ENCODE assay signal across 30 cellular contexts in the genomic region with DNA sequence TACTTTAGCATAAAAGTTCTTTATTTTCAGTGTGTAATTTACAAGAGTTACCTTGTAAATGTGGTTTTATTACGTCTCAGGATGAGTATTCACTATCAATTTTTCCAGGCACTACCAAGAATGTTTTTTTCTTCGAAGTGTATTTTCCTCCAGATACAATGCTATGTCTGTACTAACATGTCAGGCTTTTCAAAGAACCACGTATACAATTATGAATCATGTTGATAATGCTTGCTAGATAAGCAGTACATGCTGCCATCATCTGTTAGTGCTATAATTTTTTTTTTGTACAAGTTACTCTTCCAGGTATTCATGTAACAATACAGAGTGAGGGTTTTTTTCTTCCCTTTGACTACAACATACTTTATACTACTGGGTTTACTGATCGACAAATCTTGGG.
"Had no signal": no experiment of that assay in that cellular context is flagged by ENCODE, and none has a peak within 500 bp of the region (broad histone marks: within the 10 kb centered on the region; RNA-seq: fewer than 3 reads in every experiment).

No MANE protein-coding gene starts in this region.

- DNase-seq: activated CD4-positive, alpha-beta T cell treated with anti-CD3 and anti-CD28 coated beads for 4 hours; activated CD4-positive, alpha-beta T cell treated with anti-CD3 and anti-CD28 coated beads, Interleukin-2, amount 50 U/mL, for 48 hours; activated CD8-positive, alpha-beta memory T cell treated with anti-CD3 and anti-CD28 coated beads, Interleukin-2, amount 10 ng/mL, durations not matched to agents 7 days and 5 days; activated effector memory CD4-positive, alpha-beta T cell treated with Interleukin-2 at 50 U/mL for 16 hours; activated naive CD4-positive, alpha-beta T cell treated with anti-CD3 and anti-CD28 coated beads for 36 hours; endodermal cell; esophagus squamous epithelium; kidney glomerular epithelial cell; lower lobe of right lung; mesendoderm; natural killer cell; occipital lobe; psoas muscle; SK-N-SH; stimulated activated CD4-positive, alpha-beta T cell treated with anti-CD3 and anti-CD28 coated beads, Interleukin-1b, Interleukin-23, amount 100 ng/mL, for 48 hours; stimulated activated CD4-positive, alpha-beta T cell treated with anti-CD3 and anti-CD28 coated beads, Interleukin-4, amount 100 ng/mL, for 4 hours; stimulated activated CD8-positive, alpha-beta memory T cell treated with anti-CD3 and anti-CD28 coated beads, Interleukin-4, amount 100 ng/mL, for 48 hours; stimulated activated naive CD4-positive, alpha-beta T cell; SW 1271; T1000; testis; transverse colon had no signal

- H3K27ac ChIP-seq: breast epithelium, esophagus squamous epithelium, lower lobe of right lung, neural progenitor cell, parathyroid adenoma, psoas muscle, testis, transverse colon had no signal

- H3K27me3 Mint-ChIP-seq: activated CD8-positive, alpha-beta memory T cell treated with anti-CD3 and anti-CD28 coated beads, Interleukin-2, amount 10 ng/mL, durations not matched to agents 7 days and 5 days; central memory CD8-positive, alpha-beta T cell; dendritic cell treated with granulocyte-macrophage colony-stimulating factor and Interleukin-4, amounts not matched to agents 40 ng/mL and 50 ng/mL, for 4 days had no signal

- H3K36me3 Mint-ChIP-seq: natural killer cell had no signal

- ATAC-seq: activated CD8-positive, alpha-beta memory T cell treated with anti-CD3 and anti-CD28 coated beads, Interleukin-2, amount 10 ng/mL, durations not matched to agents 7 days and 5 days; left lobe of liver; lower lobe of right lung; natural killer cell; psoas muscle; WTC11 had no signal

- H3K27ac Mint-ChIP-seq: activated CD8-positive, alpha-beta memory T cell treated with anti-CD3 and anti-CD28 coated beads, Interleukin-2, amount 10 ng/mL, durations not matched to agents 7 days and 5 days; dendritic cell treated with granulocyte-macrophage colony-stimulating factor and Interleukin-4, amounts not matched to agents 40 ng/mL and 50 ng/mL, for 4 days; endodermal cell; neural progenitor cell; T-helper 1 cell treated with Interleukin-12 subunit alpha and Interleukin-12 subunit beta and Interleukin-4 antibody, amounts not matched to agents 30 μg/mL and 1 μg/mL, for 36 hours; WTC11 had no signal

- H3K27me3 ChIP-seq: breast epithelium, esophagus squamous epithelium, testis, transverse colon had no signal

- H3K4me3 Mint-ChIP-seq: activated CD8-positive, alpha-beta memory T cell treated with anti-CD3 and anti-CD28 coated beads, Interleukin-2, amount 10 ng/mL, durations not matched to agents 7 days and 5 days; activated naive CD4-positive, alpha-beta T cell treated with anti-CD3 and anti-CD28 coated beads for 36 hours; central memory CD8-positive, alpha-beta T cell; dendritic cell treated with granulocyte-macrophage colony-stimulating factor and Interleukin-4, amounts not matched to agents 40 ng/mL and 50 ng/mL, for 4 days; endodermal cell; natural killer cell; neural progenitor cell; T-helper 1 cell treated with Interleukin-12 subunit alpha and Interleukin-12 subunit beta and Interleukin-4 antibody, amounts not matched to agents 30 μg/mL and 1 μg/mL, for 36 hours; WTC11 had no signal

- H3K4me1 ChIP-seq: breast epithelium, neural progenitor cell, testis had no signal

- H3K9me3 Mint-ChIP-seq: activated naive CD4-positive, alpha-beta T cell treated with anti-CD3 and anti-CD28 coated beads for 36 hours; central memory CD8-positive, alpha-beta T cell; dendritic cell treated with granulocyte-macrophage colony-stimulating factor and Interleukin-4, amounts not matched to agents 40 ng/mL and 50 ng/mL, for 4 days; endodermal cell; natural killer cell; neural progenitor cell; T-helper 1 cell treated with Interleukin-12 subunit alpha and Interleukin-12 subunit beta and Interleukin-4 antibody, amounts not matched to agents 30 μg/mL and 1 μg/mL, for 36 hours; WTC11 had no signal

- H3K4me1 Mint-ChIP-seq: endodermal cell, neural progenitor cell, WTC11 had no signal
